19 cellular contexts compared by ENCODE assay signal in the genomic region with DNA sequence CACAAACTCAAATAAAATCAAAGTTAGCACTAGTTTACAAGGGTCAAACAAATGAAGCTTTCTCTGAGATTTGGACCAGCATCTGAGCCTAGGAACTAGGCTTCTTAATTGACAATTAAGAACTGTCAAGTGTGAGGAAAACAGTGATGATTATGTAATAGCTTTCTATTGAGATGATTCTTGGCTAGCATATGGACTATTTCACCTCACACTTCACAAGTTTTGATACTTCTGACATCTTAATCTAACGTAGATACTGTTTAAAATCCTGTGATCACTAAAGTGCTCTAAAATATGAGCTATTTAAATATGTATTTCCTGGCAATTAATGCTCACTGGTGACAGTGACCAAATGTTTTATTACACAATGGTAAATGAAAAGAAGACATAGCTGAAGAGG.
DNase-seq lines count a peak whose midpoint lies in the region; ATAC-seq and TF ChIP-seq lines count a peak whose summit lies in the region.
"Had no signal": no experiment of that assay in that cellular context is flagged by ENCODE, and none has a peak within 500 bp of the region (broad histone marks: within the 10 kb centered on the region; RNA-seq: fewer than 3 reads in every experiment).

No MANE protein-coding gene starts in this region.

- CTCF ChIA-PET in A673 (lab: Charles Lee) = no interaction called here

- H3K27me3 ChIP-seq in A673 (replicated peaks; ENCODE audit: insufficient read depth, low read depth, low read length, poor library complexity) = no peaks in the 10 kb centered on the region
- H3K27me3 ChIP-seq: BLaER1 had no signal

- DNase-seq in NCI-H446 treated with DMSO at 0.1 percent for 48 hours (lab: John Stamatoyannopoulos, UW) = peak; percentile 12
- DNase-seq in NCI-H446 (lab: John Stamatoyannopoulos, UW) = no peak
- peak; percentile 15 for DNase-seq in A673 (ENCODE audit: low spot score)
- DNase-seq in NCI-H69 (lab: John Stamatoyannopoulos, UW) = peak; percentile 48
- no peak for DNase-seq in mesothelial cell of epicardium (ENCODE audit: low spot score in 2 of 2, unreplicated experiment in 2 of 2)
- DNase-seq in NCI-H1436 treated with DMSO at 0.1 percent for 48 hours (lab: John Stamatoyannopoulos, UW) = no peak
- DNase-seq: CD4-positive, alpha-beta memory T cell; DMS153; DMS79; GDM1; GOT3; H7; HFFc6 had no signal

- H3K9me3 ChIP-seq in A673 (ENCODE audit: low read depth, low read length, poor library complexity, severe bottlenecking) = peaks cover 2% of the 10 kb centered on the region
- H3K9me3 ChIP-seq: BLaER1 had no signal

- H3K4me3 Mint-ChIP-seq in mesothelial cell of epicardium = no peak overlapping the region
- H3K4me3 Mint-ChIP-seq: CD14-positive monocyte; CD4-positive, alpha-beta memory T cell; HFFc6 had no signal

- no peaks in the 10 kb centered on the region for H3K27me3 Mint-ChIP-seq in mesothelial cell of epicardium (ENCODE audit: low read depth)
- H3K27me3 Mint-ChIP-seq: CD4-positive, alpha-beta memory T cell had no signal

- POLR2A ChIA-PET in A673 (lab: Charles Lee; ENCODE audit: low non-redundant PET) = no interaction called here

- no peaks in the 10 kb centered on the region for H3K36me3 ChIP-seq in A673 (ENCODE audit: insufficient read depth, low read length, poor library complexity, severe bottlenecking)
- H3K36me3 ChIP-seq: BLaER1 had no signal

- ATAC-seq in HG02885 (IDR thresholded peaks at IDR 0.05; ENCODE audit: poor library complexity, unreplicated experiment) = no peak
- ATAC-seq: A549, HCT116 had no signal

- H3K9me3 Mint-ChIP-seq in mesothelial cell of epicardium = peaks cover 16% of the 10 kb centered on the region

- no peak for TF ChIP-seq CTCF in A673 (conservative IDR thresholded peaks at IDR 0.05; ENCODE audit: low read depth, low read length)
- TF ChIP-seq CTCF in mesothelial cell of epicardium (IDR thresholded peaks at IDR 0.05; ENCODE audit: unreplicated experiment) = no peak

- H3K36me3 Mint-ChIP-seq in mesothelial cell of epicardium = peaks cover 10% of the 10 kb centered on the region
- H3K36me3 Mint-ChIP-seq: CD14-positive monocyte; CD4-positive, alpha-beta memory T cell had no signal

- peaks cover 11% of the 10 kb centered on the region for H3K4me1 ChIP-seq in A673 (ENCODE audit: insufficient read depth, low read length, poor library complexity, severe bottlenecking)
- H3K4me1 ChIP-seq: BLaER1 had no signal

- H3K4me1 Mint-ChIP-seq in mesothelial cell of epicardium = peaks cover 41% of the 10 kb centered on the region
- H3K4me1 Mint-ChIP-seq: CD14-positive monocyte; CD4-positive, alpha-beta memory T cell had no signal

- peak overlapping the region; percentile 19 for H3K27ac Mint-ChIP-seq in mesothelial cell of epicardium
- H3K27ac Mint-ChIP-seq: CD14-positive monocyte; CD4-positive, alpha-beta memory T cell; HFFc6 had no signal

- no TSS peak for BruUV-seq in A673 (replicated peaks; lab: Mats Ljungman, UMichigan)

- H3K27ac ChIP-seq in A673 (ENCODE audit: low read depth, low read length, poor library complexity, severe bottlenecking) = no peak overlapping the region
- H3K27ac ChIP-seq: 22Rv1, A549, BLaER1 had no signal

- intact Hi-C loops in A673 (cut with micrococcal nuclease; ENCODE audit: unreplicated experiment) = no loop called here

- H3K4me3 ChIP-seq in A673 (ENCODE audit: low read depth, low read length, poor library complexity, severe bottlenecking) = no peak overlapping the region
- H3K4me3 ChIP-seq: A549, BLaER1 had no signal

Comparison
In these comparisons a context has a peak if more than half of its experiments do, and no peak if none do; other contexts are left out.
1. DNase-seq: peak in NCI-H446 treated with DMSO at 0.1 percent for 48 hours (single experiment), A673 (single experiment) and NCI-H69 (single experiment); none in NCI-H446 (0 of 2), mesothelial cell of epicardium (0 of 2) and NCI-H1436 treated with DMSO at 0.1 percent for 48 hours (single experiment).